7 cellular contexts compared by ENCODE assay signal in the genomic region with DNA sequence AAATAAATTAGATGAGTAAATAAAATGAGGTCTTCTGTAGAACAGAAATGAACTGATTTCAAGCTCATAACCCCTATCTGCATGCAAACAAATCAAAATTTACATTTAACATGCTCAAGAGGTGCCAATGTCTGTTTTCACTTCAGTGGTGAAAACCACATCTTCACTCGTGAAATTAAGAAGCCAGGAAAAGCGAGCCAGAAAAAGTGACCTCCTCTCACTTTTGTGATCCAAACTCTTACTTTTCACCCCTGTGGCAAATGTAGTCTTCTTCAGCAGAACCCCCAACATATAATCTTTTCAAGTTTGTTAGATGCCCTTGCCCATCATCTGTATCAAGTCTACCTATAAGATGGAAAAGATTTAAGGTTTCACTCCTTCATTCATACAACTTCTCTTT.
"Had no signal": no experiment of that assay in that cellular context is flagged by ENCODE, and none has a peak within 500 bp of the region (broad histone marks: within the 10 kb centered on the region; RNA-seq: fewer than 3 reads in every experiment).

No MANE protein-coding gene starts in this region.

- H3K9me3 Mint-ChIP-seq: GM23338, H9, HFFc6 had no signal

- H3K4me3 Mint-ChIP-seq: GM23338, H9, HFFc6 had no signal

- DNase-seq: H9, HCEC 1CT, HFFc6, IMR-90, KG1 had no signal

- H3K4me3 ChIP-seq: GM23338, K562 had no signal

- H3K27ac Mint-ChIP-seq: GM23338, H9, HFFc6 had no signal

- ATAC-seq: GM23338, K562 had no signal
